Comparison of ENCODE assay signal across 8 cellular contexts in the genomic region with DNA sequence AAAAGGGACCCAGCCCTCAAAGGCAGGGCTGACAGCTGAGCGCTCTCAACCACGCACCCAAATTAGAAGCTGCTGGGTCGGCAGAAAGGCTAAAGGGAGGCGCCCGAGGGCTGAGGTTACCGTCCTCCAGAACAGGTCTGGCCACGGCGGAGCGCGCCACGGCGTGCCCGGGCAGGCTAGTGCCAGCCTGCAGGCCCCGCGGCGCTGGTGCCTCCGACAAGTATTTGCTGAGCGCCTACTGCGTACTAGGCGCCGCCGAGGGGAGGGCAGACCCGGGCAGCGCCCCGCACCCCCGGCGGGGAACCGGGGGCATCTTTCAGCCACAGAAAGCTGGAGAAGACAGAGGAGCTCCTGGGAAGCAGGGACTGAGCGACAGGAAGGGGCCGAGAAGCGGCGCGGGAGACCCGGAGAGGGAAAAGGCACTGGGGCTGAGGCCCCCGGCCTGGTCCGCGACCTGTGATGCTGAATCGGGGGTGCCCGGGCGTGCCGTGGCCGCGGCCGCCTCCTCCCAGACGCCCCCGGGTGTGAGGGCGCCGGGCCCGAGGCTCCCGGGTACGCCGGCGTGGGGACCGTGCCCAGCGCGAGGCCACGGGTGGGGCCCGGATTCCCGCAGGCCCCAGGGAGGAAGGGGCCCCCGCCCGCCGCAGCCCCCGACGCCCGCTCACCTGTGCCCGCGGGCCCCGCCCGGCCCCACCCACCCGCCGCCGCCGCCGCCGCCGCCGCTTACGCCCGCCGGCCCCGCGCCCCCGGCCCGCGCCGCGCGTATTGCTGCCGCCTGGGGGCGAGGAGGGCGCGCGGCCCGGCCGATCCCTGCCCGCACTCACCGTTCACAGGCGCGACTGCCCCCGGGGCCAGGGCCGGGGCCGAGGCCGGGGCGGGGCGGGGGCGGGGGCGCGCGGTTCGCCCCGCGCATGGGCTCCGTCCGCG. TPM values are rescaled to one million over a fixed set of nuclear protein-coding genes. Genes with fewer than 3 reads are reported as not detected.
DNase-seq lines count a peak whose midpoint lies in the region; ATAC-seq and TF ChIP-seq lines count a peak whose summit lies in the region.

No MANE protein-coding gene starts in this region.

- H3K4me1 Mint-ChIP-seq in HFFc6 (ENCODE audit: low read depth) = no peaks in the 10 kb centered on the region

- no peaks in the 10 kb centered on the region for H3K9me3 ChIP-seq in Peyer's patch
- no peaks in the 10 kb centered on the region for H3K9me3 ChIP-seq in subcutaneous abdominal adipose tissue (ENCODE audit: control insufficient read depth in 5 of 5, low read length in 5 of 5)

- peak overlapping the region in 4 of 5 donors; percentile 77 to 90 (median 84) for H3K9ac ChIP-seq in subcutaneous abdominal adipose tissue (ENCODE audit: low read length in 5 of 5)

- H3K27ac Mint-ChIP-seq in HFFc6 = peak overlapping the region; percentile 26; the same call in 1 of the 2 replicates

- TF ChIP-seq CTCF in HFFc6 (IDR thresholded peaks at IDR 0.05) (peak; percentile 9; the same call in 1 of the 2 replicates), Peyer's patch (IDR thresholded peaks at IDR 0.05) (peak in 1 of 6 experiments; percentile 23)

- no peaks in the 10 kb centered on the region for H3K9me3 Mint-ChIP-seq in HFFc6

- H3K4me1 ChIP-seq in Peyer's patch = peaks cover 0 to 33% (median 26%) of the 10 kb centered on the region in 4 donors
- H3K4me1 ChIP-seq in subcutaneous abdominal adipose tissue (ENCODE audit: control insufficient read depth in 5 of 5, insufficient read depth in 5 of 5, low read length in 5 of 5) = peaks cover 6 to 52% (median 37%) of the 10 kb centered on the region in 5 donors

- H3K27me3 ChIP-seq in Peyer's patch (no peaks in the 10 kb centered on the region), subcutaneous abdominal adipose tissue (ENCODE audit: control insufficient read depth in 5 of 5, insufficient read depth in 4 of 5, low read length in 5 of 5) (peaks cover 0 to 9% (median 9%) of the 10 kb centered on the region in 5 donors)

- H3K4me3 Mint-ChIP-seq in HFFc6 = peak overlapping the region; percentile 79

- in situ Hi-C loops in T47D (cut with HindIII; ENCODE audit: low pct_unique_long_range_greater_than_20kb, low sequenced_read_pairs) = no loop called here

- H3K36me3 ChIP-seq in Peyer's patch = peaks cover 0 to 26% (median 0%) of the 10 kb centered on the region in 3 donors
- H3K36me3 ChIP-seq in subcutaneous abdominal adipose tissue (ENCODE audit: control insufficient read depth in 5 of 5, insufficient read depth in 5 of 5, low read length in 5 of 5) = peaks cover 0 to 34% (median 29%) of the 10 kb centered on the region in 5 donors

- no peaks in the 10 kb centered on the region for H3K36me3 Mint-ChIP-seq in HFFc6 (ENCODE audit: low read depth)

- H3K27ac ChIP-seq in Peyer's patch (peak overlapping the region; percentile 64 to 98 (median 74)), subcutaneous abdominal adipose tissue (ENCODE audit: low read depth, low read length) (no peak overlapping the region)

- H3K27me3 Mint-ChIP-seq in HFFc6 (ENCODE audit: insufficient read depth) = peaks cover 2% of the 10 kb centered on the region

- TF ChIP-seq POLR2A in Peyer's patch (IDR thresholded peaks at IDR 0.05) = no peak

- peak overlapping the region; percentile 86 for H3K4me3 ChIP-seq in GM08714 (ENCODE audit: low read length)
- H3K4me3 ChIP-seq in Peyer's patch = peak overlapping the region; percentile 56 to 93 (median 70)
- H3K4me3 ChIP-seq in subcutaneous abdominal adipose tissue (ENCODE audit: low read depth in 1 of 5, low read length in 5 of 5) = peak overlapping the region in 4 of 5 donors; percentile 73 to 85 (median 79)

- DNase-seq in HFFc6 (no peak), Peyer's patch (peak in 2 of 3 donors; percentile 59 to 71), T47D (ENCODE audit: low read depth in 1 of 2, low spot score in 1 of 2) (peak; percentile 75 to 91), left lobe of liver (ENCODE audit: low spot score) (peak; percentile 61), NCI-H2107 treated with DMSO at 0.1 percent for 48 hours (lab: John Stamatoyannopoulos, UW; ENCODE audit: unreplicated experiment) (no peak)

- peak; percentile 16 for ATAC-seq in left lobe of liver
- ATAC-seq in HG03520 (IDR thresholded peaks at IDR 0.05; ENCODE audit: unreplicated experiment) = no peak

RNA-seq across cellular contexts. Expression of a gene that starts 0.5 kb away (rescaled TPM):
- total RNA-seq in HFFc6 (2021; fragmentation: NEBNext Ultra II Directional; extraction: Animal tissue kit (Norgen Biotek cat#: 25700)) = 100 to 1,000 TPM; 102 to 125 (median 107) TPM
- total RNA-seq in Peyer's patch (10 to 100 TPM; 27.4 to 55.3 (median 35.1) TPM), left lobe of liver (12.9 TPM)

RNA-seq across cellular contexts. Expression of a gene that starts 2.5 kb away (rescaled TPM):
- total RNA-seq in HFFc6 (2021; fragmentation: NEBNext Ultra II Directional; extraction: Animal tissue kit (Norgen Biotek cat#: 25700)) = under 1 TPM; 0.23 to 0.83 (median 0.55) TPM
- total RNA-seq in Peyer's patch (1 to 10 TPM in 2 of 4 donors, under 1 TPM in 2; 0.67 to 4.1 (median 2.4) TPM), left lobe of liver (0.93 TPM)

RNA-seq across cellular contexts. Expression of a gene that starts 25.7 kb away (rescaled TPM):
- total RNA-seq in HFFc6 (2021; fragmentation: NEBNext Ultra II Directional; extraction: Animal tissue kit (Norgen Biotek cat#: 25700)) = 1 to 10 TPM in 3 of 6 experiments, under 1 TPM in 3; 0.37 to 2.3 (median 0.97) TPM
- total RNA-seq in Peyer's patch (10 to 100 TPM in 3 of 4 donors, 1 to 10 TPM in 1; 6.6 to 32.9 (median 14.1) TPM), left lobe of liver (13.4 TPM)

RNA-seq across cellular contexts. Expression of a gene that starts 25.9 kb away (rescaled TPM):
- total RNA-seq in HFFc6 (2021; fragmentation: NEBNext Ultra II Directional; extraction: Animal tissue kit (Norgen Biotek cat#: 25700)) = 10 to 100 TPM; 10.1 to 18.8 (median 12.7) TPM
- total RNA-seq in Peyer's patch (100 to 1,000 TPM in 3 of 4 donors, 10 to 100 TPM in 1; 80.9 to 340 (median 172) TPM), left lobe of liver (36.6 TPM)

RNA-seq across cellular contexts. Expression of a gene that starts 27.8 kb away (rescaled TPM):
- 100 to 1,000 TPM; 223 to 272 (median 250) TPM for total RNA-seq in HFFc6 (2021; fragmentation: NEBNext Ultra II Directional; extraction: Animal tissue kit (Norgen Biotek cat#: 25700))
- total RNA-seq in Peyer's patch (100 to 1,000 TPM; 130 to 157 (median 137) TPM), left lobe of liver (85.4 TPM)

Comparison
In these comparisons a context has a peak if more than half of its experiments do, and no peak if none do; other contexts are left out.
1. DNase-seq: peak in Peyer's patch (2 of 3), T47D (2 of 2) and left lobe of liver (single experiment); none in HFFc6 (single experiment) and NCI-H2107 treated with DMSO at 0.1 percent for 48 hours (single experiment).
2. Peak in every context shown above with its lines, with median percentiles within 50 percentile points of each other: H3K4me3 ChIP-seq.